Comparison of ENCODE assay signal across 8 cellular contexts in the genomic region with DNA sequence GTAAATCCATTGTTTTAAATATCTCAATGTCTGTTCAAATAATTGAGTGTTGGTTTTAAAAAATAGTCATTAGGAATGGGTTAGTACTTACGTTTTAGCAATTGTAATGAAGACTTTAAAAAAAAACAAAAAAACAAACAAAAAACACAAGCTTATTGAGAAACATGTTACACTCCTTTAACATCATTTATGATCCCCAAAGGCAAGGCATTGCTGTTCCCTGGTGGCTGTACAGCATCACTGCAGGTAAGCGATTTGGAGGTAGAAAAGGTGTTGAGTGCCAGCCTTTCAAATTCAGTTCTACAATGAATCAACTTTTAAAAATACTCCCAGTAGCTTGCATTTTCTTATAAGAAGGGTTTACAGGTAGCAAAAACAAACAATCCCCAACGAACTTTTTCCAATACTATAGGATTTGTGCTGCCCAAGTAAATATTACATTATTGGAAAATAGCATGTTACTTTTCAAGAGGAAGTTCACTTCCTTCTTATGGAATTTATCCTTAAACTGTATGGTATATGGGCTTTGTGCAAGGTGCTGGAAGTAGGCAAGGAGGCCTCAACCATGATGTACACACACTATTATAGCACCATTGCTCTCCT. TPM values are rescaled to one million over a fixed set of nuclear protein-coding genes. Genes with fewer than 3 reads are reported as not detected.
DNase-seq lines count a peak whose midpoint lies in the region; ATAC-seq and TF ChIP-seq lines count a peak whose summit lies in the region.

No MANE protein-coding gene starts in this region.

- DNase-seq in NCI-H2107 treated with DMSO at 0.1 percent for 48 hours (lab: John Stamatoyannopoulos, UW; ENCODE audit: unreplicated experiment) = peak; percentile 35
- DNase-seq in NCI-H2107 (lab: John Stamatoyannopoulos, UW) = no peak
- peak; percentile 3 for DNase-seq in NCI-H1092 (lab: John Stamatoyannopoulos, UW)
- peak in 1 of 7 donors; percentile 14 for DNase-seq in adrenal gland
- DNase-seq in left colon = no peak
- no peak for DNase-seq in 8988T

- TF ChIP-seq POLR2A in adrenal gland (IDR thresholded peaks at IDR 0.05) = no peak

- no peaks in the 10 kb centered on the region for H3K27me3 ChIP-seq in adrenal gland

- intact Hi-C loops in adrenal gland (cut with DNase I) = no loop called here
- intact Hi-C loops in left colon (cut with DNase I, micrococcal nuclease) = no loop called here

- 45 to 52% (median 46%) methylated on average over 3 of the region's 3 CpGs for WGBS in adrenal gland, 4 donors

- H3K9me3 ChIP-seq in adrenal gland (replicated peaks in 1 of 3) = no peaks in the 10 kb centered on the region

- peak; percentile 32 to 56 (median 52) for TF ChIP-seq CTCF in adrenal gland (IDR thresholded peaks at IDR 0.05)

- ATAC-seq in GM19455 (IDR thresholded peaks at IDR 0.05; ENCODE audit: unreplicated experiment) (peak; percentile 78), left colon (peak; percentile 62), HG02763 (IDR thresholded peaks at IDR 0.05; ENCODE audit: unreplicated experiment) (no peak)

- H3K36me3 ChIP-seq in adrenal gland (replicated peaks in 1 of 2) = no peaks in the 10 kb centered on the region

- peaks cover 0 to 6% of the 10 kb centered on the region in 2 donors for H3K4me1 ChIP-seq in adrenal gland (replicated peaks in 1 of 2)

- H3K27ac ChIP-seq in adrenal gland = no peak overlapping the region

- no peak overlapping the region for H3K4me3 ChIP-seq in adrenal gland

RNA-seq across cellular contexts. Expression of a gene that starts 27.5 kb away (rescaled TPM):
- 10 to 100 TPM in 6 of 8 donors, 1 to 10 TPM in 2; 4.3 to 16.6 (median 13.0) TPM for total RNA-seq in adrenal gland
- 10 to 100 TPM; 12.6 to 15.5 (median 12.6) TPM for polyA plus RNA-seq in adrenal gland
- total RNA-seq in left colon = 1 to 10 TPM; 3.1 to 8.0 TPM

RNA-seq across cellular contexts. Expression of a gene that starts 39.9 kb away (rescaled TPM):
- total RNA-seq in adrenal gland = 100 to 1,000 TPM in 1 of 8 donors, 10 to 100 TPM in 7; 26.4 to 169 (median 63.7) TPM
- 10 to 100 TPM; 11.8 to 68.4 (median 13.3) TPM for polyA plus RNA-seq in adrenal gland
- 10 to 100 TPM; 54.7 to 56.3 TPM for total RNA-seq in left colon

Comparison
In these comparisons a context has a peak if more than half of its experiments do, and no peak if none do; other contexts are left out.
1. DNase-seq: peak in NCI-H2107 treated with DMSO at 0.1 percent for 48 hours (single experiment) and NCI-H1092 (single experiment); none in NCI-H2107 (single experiment), left colon (0 of 2) and 8988T (single experiment).